10 cellular contexts compared by ENCODE assay signal in the genomic region with DNA sequence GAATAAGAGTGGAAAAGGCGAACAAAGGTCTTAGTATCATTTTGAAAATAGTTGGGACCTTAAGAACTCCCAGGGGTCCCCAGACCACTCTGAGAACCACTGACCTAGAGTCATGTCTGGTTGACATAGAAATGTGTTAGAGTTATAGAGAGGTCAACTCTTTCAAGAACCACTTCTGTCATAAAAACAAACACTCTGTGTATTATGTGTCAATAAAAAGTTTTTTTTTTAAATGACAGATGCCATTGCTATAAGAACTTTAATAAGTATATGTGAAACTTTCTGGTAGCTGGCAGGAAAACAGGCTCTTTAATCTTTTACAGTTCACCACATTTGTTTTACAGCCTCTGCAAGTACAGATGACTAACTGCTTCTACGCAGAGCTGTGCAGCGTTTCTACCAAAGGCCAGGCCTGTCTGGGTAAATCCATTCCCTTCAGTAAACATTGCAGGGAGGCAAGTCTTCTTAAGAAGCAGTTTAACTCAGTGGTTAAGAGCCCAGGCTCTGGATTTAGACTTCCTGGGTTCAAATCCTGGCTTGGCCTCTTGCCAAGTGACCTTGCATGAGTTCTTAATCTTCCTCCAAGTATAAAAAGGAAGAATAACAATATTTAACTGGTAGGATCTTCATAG. TPM values are rescaled to one million over a fixed set of nuclear protein-coding genes. Genes with fewer than 3 reads are reported as not detected.
DNase-seq lines count a peak whose midpoint lies in the region; ATAC-seq and TF ChIP-seq lines count a peak whose summit lies in the region.
"Had no signal": no experiment of that assay in that cellular context is flagged by ENCODE, and none has a peak within 500 bp of the region (broad histone marks: within the 10 kb centered on the region; RNA-seq: fewer than 3 reads in every experiment).

No MANE protein-coding gene starts in this region.

- H3K27ac Mint-ChIP-seq in activated naive CD8-positive, alpha-beta T cell treated with anti-CD3 and anti-CD28 coated beads, Interleukin-2, amount 50 U/mL, for 24 hours = no peak overlapping the region
- H3K27ac Mint-ChIP-seq in activated naive CD8-positive, alpha-beta T cell treated with anti-CD3 and anti-CD28 coated beads for 36 hours = no peak overlapping the region

- intact Hi-C loops in upper lobe of right lung (cut with DNase I) = no loop called here

- H3K4me1 Mint-ChIP-seq in activated naive CD8-positive, alpha-beta T cell treated with anti-CD3 and anti-CD28 coated beads, Interleukin-2, amount 50 U/mL, for 24 hours = peaks cover 38% of the 10 kb centered on the region
- H3K4me1 Mint-ChIP-seq in activated naive CD8-positive, alpha-beta T cell treated with anti-CD3 and anti-CD28 coated beads for 36 hours = peaks cover 25% of the 10 kb centered on the region

- peaks cover 18% of the 10 kb centered on the region for H3K36me3 Mint-ChIP-seq in activated naive CD8-positive, alpha-beta T cell treated with anti-CD3 and anti-CD28 coated beads, Interleukin-2, amount 50 U/mL, for 24 hours (ENCODE audit: low read depth)
- peaks cover 42% of the 10 kb centered on the region for H3K36me3 Mint-ChIP-seq in activated naive CD8-positive, alpha-beta T cell treated with anti-CD3 and anti-CD28 coated beads for 36 hours

- DNase-seq in activated naive CD8-positive, alpha-beta T cell treated with anti-CD3 and anti-CD28 coated beads, Interleukin-2, amount 50 U/mL, for 24 hours = no peak
- DNase-seq in activated naive CD8-positive, alpha-beta T cell treated with anti-CD3 and anti-CD28 coated beads for 36 hours = no peak
- peak; percentile 39 for DNase-seq in adipocyte (ENCODE audit: low read depth)
- peak; percentile 99 for DNase-seq in iris pigment epithelial cell (ENCODE audit: low read depth)
- DNase-seq in upper lobe of right lung = no peak
- no peak for DNase-seq in activated gamma-delta T cell treated with Interleukin-2 at 50 U/mL for 16 hours
- no peak for DNase-seq in GM13976 (ENCODE audit: low spot score)
- DNase-seq in DMS79 (lab: John Stamatoyannopoulos, UW) = no peak
- DNase-seq: activated CD4-positive, alpha-beta T cell treated with anti-CD3 and anti-CD28 coated beads, Interleukin-2, amount 50 U/mL, for 4 hours; NCI-H2081 treated with DMSO at 0.1 percent for 48 hours had no signal

- H3K27ac ChIP-seq in upper lobe of right lung = no peak overlapping the region

- no peaks in the 10 kb centered on the region for H3K36me3 ChIP-seq in adipocyte (ENCODE audit: control insufficient read depth, insufficient read depth, low read length, severe bottlenecking)
- H3K36me3 ChIP-seq in upper lobe of right lung = no peaks in the 10 kb centered on the region

- no peaks in the 10 kb centered on the region for H3K27me3 ChIP-seq in adipocyte (replicated peaks; ENCODE audit: control insufficient read depth, insufficient read depth, low read length)
- no peaks in the 10 kb centered on the region for H3K27me3 ChIP-seq in upper lobe of right lung

- no peak overlapping the region for H3K4me3 ChIP-seq in adipocyte (ENCODE audit: low read length)
- H3K4me3 ChIP-seq in upper lobe of right lung = no peak overlapping the region

- TF ChIP-seq CTCF in upper lobe of right lung (IDR thresholded peaks at IDR 0.05) (no peak), GM13976 (IDR thresholded peaks at IDR 0.05; ENCODE audit: borderline replicate concordance, control extremely low read depth, extremely low read depth, insufficient read depth, missing control alignments) (no peak)

- H3K4me1 ChIP-seq in adipocyte (ENCODE audit: control insufficient read depth, insufficient read depth, low read length) = peaks cover 15% of the 10 kb centered on the region
- H3K4me1 ChIP-seq in upper lobe of right lung = peaks cover 22% of the 10 kb centered on the region

- H3K9me3 ChIP-seq in adipocyte (ENCODE audit: control insufficient read depth, low read length) (no peaks in the 10 kb centered on the region), upper lobe of right lung (no peaks in the 10 kb centered on the region)

- H3K4me3 Mint-ChIP-seq in activated naive CD8-positive, alpha-beta T cell treated with anti-CD3 and anti-CD28 coated beads, Interleukin-2, amount 50 U/mL, for 24 hours = no peak overlapping the region
- H3K4me3 Mint-ChIP-seq in activated naive CD8-positive, alpha-beta T cell treated with anti-CD3 and anti-CD28 coated beads for 36 hours = no peak overlapping the region

- ATAC-seq in activated naive CD8-positive, alpha-beta T cell treated with anti-CD3 and anti-CD28 coated beads, Interleukin-2, amount 50 U/mL, for 24 hours = peak; percentile 71
- ATAC-seq in upper lobe of right lung = peak; percentile 86

- in situ Hi-C loops in GM13976 (cut with MboI; ENCODE audit: low sequenced_read_pairs, unreplicated experiment) = no loop called here

- H3K9me3 Mint-ChIP-seq in activated naive CD8-positive, alpha-beta T cell treated with anti-CD3 and anti-CD28 coated beads, Interleukin-2, amount 50 U/mL, for 24 hours = no peaks in the 10 kb centered on the region
- H3K9me3 Mint-ChIP-seq in activated naive CD8-positive, alpha-beta T cell treated with anti-CD3 and anti-CD28 coated beads for 36 hours = no peaks in the 10 kb centered on the region

- no peaks in the 10 kb centered on the region for H3K27me3 Mint-ChIP-seq in activated naive CD8-positive, alpha-beta T cell treated with anti-CD3 and anti-CD28 coated beads, Interleukin-2, amount 50 U/mL, for 24 hours
- H3K27me3 Mint-ChIP-seq in activated naive CD8-positive, alpha-beta T cell treated with anti-CD3 and anti-CD28 coated beads for 36 hours = no peaks in the 10 kb centered on the region

- H3K9ac ChIP-seq in adipocyte (ENCODE audit: low read length) = no peak overlapping the region

RNA-seq across cellular contexts. Expression of a gene that starts 56.6 kb away (rescaled TPM):
- 10 to 100 TPM; 84.2 to 84.8 TPM for total RNA-seq in activated naive CD8-positive, alpha-beta T cell treated with anti-CD3 and anti-CD28 coated beads for 36 hours
- total RNA-seq in upper lobe of right lung = 69.4 TPM

Comparison
In these comparisons a context has a peak if more than half of its experiments do, and no peak if none do; other contexts are left out.
1. DNase-seq: peak in adipocyte (single experiment) and iris pigment epithelial cell (single experiment); none in activated naive CD8-positive, alpha-beta T cell treated with anti-CD3 and anti-CD28 coated beads, Interleukin-2, amount 50 U/mL, for 24 hours (single experiment), activated naive CD8-positive, alpha-beta T cell treated with anti-CD3 and anti-CD28 coated beads for 36 hours (single experiment), upper lobe of right lung (single experiment), activated gamma-delta T cell treated with Interleukin-2 at 50 U/mL for 16 hours (single experiment), GM13976 (single experiment) and DMS79 (single experiment).